Comparison of ENCODE assay signal across 8 cellular contexts in genomic region chr2:156430978-156431358, GRCh38. TPM values are rescaled to one million over a fixed set of nuclear protein-coding genes. Genes with fewer than 3 reads are reported as not detected.
A peak's percentile ranks its signal among the peaks of the same experiment; 100 is the strongest.
DNase-seq lines count a peak whose midpoint lies in the region; ATAC-seq and TF ChIP-seq lines count a peak whose summit lies in the region.

No MANE protein-coding gene starts in this region.

- DNase-seq in SIG-M5 treated with dmso at 0.1 percent for 504 hours (lab: John Stamatoyannopoulos, UW; ENCODE audit: unreplicated experiment) = peak; percentile 91
- DNase-seq in hepatocyte (ENCODE audit: low spot score) = no peak
- no peak for DNase-seq in HuH-7.5 (ENCODE audit: low spot score)
- DNase-seq in NCI-H1417 (lab: John Stamatoyannopoulos, UW) = no peak
- no peak for DNase-seq in stimulated activated naive CD4-positive, alpha-beta T cell treated with Interleukin-2 at 50 U/mL for 16 hours (lab: John Stamatoyannopoulos, UW)

- 89% methylated on average over 1 of the region's 1 CpG for WGBS in hepatocyte (ENCODE audit: low lambda C conversion rate, missing lambda C conversion rate)

- no peaks in the 10 kb centered on the region for H3K36me3 ChIP-seq in BLaER1 treated with 17β-estradiol and CSF1 and Interleukin-3, amounts not matched to agents 10 nM and 100 nM
- no peaks in the 10 kb centered on the region for H3K36me3 ChIP-seq in hepatocyte (replicated peaks; ENCODE audit: insufficient read depth, low read depth)

- H3K27me3 ChIP-seq in BLaER1 treated with 17β-estradiol and CSF1 and Interleukin-3, amounts not matched to agents 10 nM and 100 nM = no peaks in the 10 kb centered on the region
- H3K27me3 ChIP-seq in hepatocyte = no peaks in the 10 kb centered on the region

- no peaks in the 10 kb centered on the region for H3K79me2 ChIP-seq in hepatocyte

- H4K20me1 ChIP-seq in BLaER1 treated with 17β-estradiol and CSF1 and Interleukin-3, amounts not matched to agents 10 nM and 100 nM = no peaks in the 10 kb centered on the region
- no peaks in the 10 kb centered on the region for H4K20me1 ChIP-seq in hepatocyte (ENCODE audit: insufficient read depth, poor library complexity, severe bottlenecking)

- H3K9me2 ChIP-seq in hepatocyte (replicated peaks; ENCODE audit: insufficient read depth) = no peaks in the 10 kb centered on the region

- peak overlapping the region in 8 of 11 experiments; percentile 13 to 71 (median 56); a peak in 14 of 22 replicates for H3K4me2 ChIP-seq in BLaER1 treated with 17β-estradiol and CSF1 and Interleukin-3, amounts not matched to agents 10 nM and 100 nM
- no peak overlapping the region for H3K4me2 ChIP-seq in hepatocyte

- H2AFZ ChIP-seq in hepatocyte = no peak overlapping the region

- peak; percentile 44 for ATAC-seq in GM19328 (IDR thresholded peaks at IDR 0.05; ENCODE audit: unreplicated experiment)
- peak; percentile 58 for ATAC-seq in HG03135 (IDR thresholded peaks at IDR 0.05; ENCODE audit: unreplicated experiment)

- H3K9ac ChIP-seq in BLaER1 treated with 17β-estradiol and CSF1 and Interleukin-3, amounts not matched to agents 10 nM and 100 nM = peak overlapping the region in 5 of 11 experiments; percentile 20 to 46 (median 35); a peak in 3 of 22 replicates

- H3K9me3 ChIP-seq in BLaER1 treated with 17β-estradiol and CSF1 and Interleukin-3, amounts not matched to agents 10 nM and 100 nM (replicated peaks in 1 of 11) = no peaks in the 10 kb centered on the region
- H3K9me3 ChIP-seq in hepatocyte (ENCODE audit: low read depth) = no peaks in the 10 kb centered on the region

- TF ChIP-seq CTCF in hepatocyte (IDR thresholded peaks at IDR 0.05; ENCODE audit: poor library complexity) = no peak

- H3K27ac ChIP-seq in BLaER1 treated with 17β-estradiol and CSF1 and Interleukin-3, amounts not matched to agents 10 nM and 100 nM = peak overlapping the region in 10 of 11 experiments; percentile 27 to 77 (median 58); a peak in 18 of 22 replicates
- H3K27ac ChIP-seq in hepatocyte = peak overlapping the region; percentile 68

- no peak overlapping the region for H3K4me3 ChIP-seq in BLaER1 treated with 17β-estradiol and CSF1 and Interleukin-3, amounts not matched to agents 10 nM and 100 nM
- H3K4me3 ChIP-seq in hepatocyte = no peak overlapping the region

- peaks cover 7 to 36% (median 25%) of the 10 kb centered on the region in 10 experiments; a peak in 18 of 20 replicates for H3K4me1 ChIP-seq in BLaER1 treated with 17β-estradiol and CSF1 and Interleukin-3, amounts not matched to agents 10 nM and 100 nM
- H3K4me1 ChIP-seq in hepatocyte (ENCODE audit: insufficient read depth) = peaks cover 16% of the 10 kb centered on the region

RNA-seq across cellular contexts. Expression of gene GPD2, which starts 5.2 kb away (rescaled TPM):
- total RNA-seq in hepatocyte = 63.7 and 71.7 TPM in 2 replicates
- 6.7 and 10.8 TPM in 2 replicates for polyA plus RNA-seq in hepatocyte
